In the genomic region with DNA sequence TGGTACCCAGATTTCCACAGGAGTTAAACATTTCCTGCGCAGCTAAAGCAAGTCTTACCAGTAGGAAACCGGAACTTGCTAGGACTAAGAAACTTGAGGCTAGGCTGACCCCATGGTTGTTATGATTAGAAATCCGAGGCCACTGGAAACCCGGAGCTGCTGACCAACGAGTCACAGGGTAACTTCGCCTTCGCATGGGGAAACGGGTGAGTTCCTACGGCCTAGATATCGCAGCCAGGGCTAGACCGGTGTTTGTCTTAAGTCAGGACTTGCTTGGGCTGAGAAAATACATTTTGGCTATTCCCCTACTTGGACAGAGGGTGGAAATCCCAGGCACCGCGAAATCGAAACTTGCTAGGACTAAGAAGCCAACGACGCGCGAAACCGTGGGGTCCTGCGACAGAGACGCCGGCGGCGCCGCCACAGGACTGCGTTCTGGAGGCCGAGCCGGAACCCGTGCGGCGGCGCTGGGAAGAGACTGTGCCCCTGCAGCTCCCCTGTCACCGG, we compare ENCODE assay signal across 8 cellular contexts. TPM values are rescaled to one million over a fixed set of nuclear protein-coding genes. Genes with fewer than 3 reads are reported as not detected.
DNase-seq lines count a peak whose midpoint lies in the region; ATAC-seq and TF ChIP-seq lines count a peak whose summit lies in the region.

No MANE protein-coding gene starts in this region.

- H3F3A ChIP-seq in neural cell (ENCODE audit: insufficient read depth, low read length, poor library complexity, severe bottlenecking), result peaks cover 7% of the 10 kb centered on the region

- no peaks in the 10 kb centered on the region for H3K79me2 ChIP-seq in neural cell (replicated peaks; ENCODE audit: insufficient read depth, low read length)

- H3K4me3 ChIP-seq in AG10803 (ENCODE audit: low read length), result peak overlapping the region; percentile 82
- H3K4me3 ChIP-seq in foreskin fibroblast (ENCODE audit: low read depth in 1 of 2, low read length in 2 of 2), result peak overlapping the region; percentile 73 to 86
- peak overlapping the region; percentile 62 for H3K4me3 ChIP-seq in neural cell (ENCODE audit: low read length)

- CTCF ChIA-PET in activated CD4-positive, alpha-beta memory T cell treated with anti-CD3 and anti-CD28 coated beads, Interleukin-2, amount 10 ng/mL, durations not matched to agents 7 days and 5 days (lab: Charles Lee), result interaction anchor here (0.6 to 4.4 kb wide), 20 partner anchors 13 to 561 kb away, joined by 3 to 100 read pairs (median 8); a partner anchor contains a TSS

- H3K4me1 Mint-ChIP-seq in activated CD4-positive, alpha-beta memory T cell treated with anti-CD3 and anti-CD28 coated beads, Interleukin-2, amount 10 ng/mL, durations not matched to agents 7 days and 5 days, result peaks cover 37% of the 10 kb centered on the region

- H3K27ac Mint-ChIP-seq in activated CD4-positive, alpha-beta memory T cell treated with anti-CD3 and anti-CD28 coated beads, Interleukin-2, amount 10 ng/mL, durations not matched to agents 7 days and 5 days, result peak overlapping the region; percentile 99

- ATAC-seq in GM18873 (IDR thresholded peaks at IDR 0.05; ENCODE audit: low FRiP score, unreplicated experiment) (peak; percentile 9), HG03108 (IDR thresholded peaks at IDR 0.05; ENCODE audit: unreplicated experiment) (peak; percentile 7)

- no peaks in the 10 kb centered on the region for H3K27me3 Mint-ChIP-seq in activated CD4-positive, alpha-beta memory T cell treated with anti-CD3 and anti-CD28 coated beads, Interleukin-2, amount 10 ng/mL, durations not matched to agents 7 days and 5 days

- H3K4me2 ChIP-seq in neural cell (ENCODE audit: low read length), result peak overlapping the region; percentile 59

- H3K36me3 Mint-ChIP-seq in activated CD4-positive, alpha-beta memory T cell treated with anti-CD3 and anti-CD28 coated beads, Interleukin-2, amount 10 ng/mL, durations not matched to agents 7 days and 5 days (ENCODE audit: low read depth), result peaks cover 43% of the 10 kb centered on the region

- peak overlapping the region; percentile 97 for H3K4me3 Mint-ChIP-seq in activated CD4-positive, alpha-beta memory T cell treated with anti-CD3 and anti-CD28 coated beads, Interleukin-2, amount 10 ng/mL, durations not matched to agents 7 days and 5 days

- no peak for TF ChIP-seq EP300 in neural cell (conservative IDR thresholded peaks at IDR 0.05; ENCODE audit: poor library complexity, severe bottlenecking)

- no peaks in the 10 kb centered on the region for H3K9me3 Mint-ChIP-seq in activated CD4-positive, alpha-beta memory T cell treated with anti-CD3 and anti-CD28 coated beads, Interleukin-2, amount 10 ng/mL, durations not matched to agents 7 days and 5 days

- TF ChIP-seq RAD21 in neural cell (conservative IDR thresholded peaks at IDR 0.05), result no peak

- H3K9me2 ChIP-seq in neural cell (ENCODE audit: insufficient read depth, low read length), result no peaks in the 10 kb centered on the region

- no peak overlapping the region for H2AFZ ChIP-seq in neural cell (ENCODE audit: low read depth, low read length)

- H4K20me1 ChIP-seq in neural cell (ENCODE audit: insufficient read depth), result peaks cover 6% of the 10 kb centered on the region

- H3K9ac ChIP-seq in neural cell (ENCODE audit: low read length), result no peak overlapping the region

- no peak for DNase-seq in AG10803 (ENCODE audit: low read depth)
- DNase-seq in NCI-H446 treated with DMSO at 0.1 percent for 48 hours (lab: John Stamatoyannopoulos, UW), result peak; percentile 58
- DNase-seq in activated CD4-positive, alpha-beta memory T cell treated with anti-CD3 and anti-CD28 coated beads, Interleukin-2, amount 10 ng/mL, durations not matched to agents 7 days and 5 days, result no peak
- DNase-seq in foreskin fibroblast, result peak; percentile 88 to 89
- no peak for DNase-seq in COLO829 (ENCODE audit: low spot score)

- H3K27ac ChIP-seq in neural cell (ENCODE audit: low read length), result no peak overlapping the region

- peaks cover 8% of the 10 kb centered on the region for H3K9me3 ChIP-seq in neural cell (ENCODE audit: low read length)

- peaks cover 95% of the 10 kb centered on the region for H3K27me3 ChIP-seq in neural cell (ENCODE audit: insufficient read depth, low read depth, low read length)

- TF ChIP-seq CTCF in AG10803 (conservative IDR thresholded peaks at IDR 0.05; ENCODE audit: low read length), result no peak; the same call in 1 of the 2 replicates
- TF ChIP-seq CTCF in foreskin fibroblast (IDR thresholded peaks at IDR 0.05; ENCODE audit: low read depth, low read length), result no peak
- no peak for TF ChIP-seq CTCF in neural cell (IDR thresholded peaks at IDR 0.05; ENCODE audit: poor library complexity, severe bottlenecking)

- POLR2A ChIA-PET in activated CD4-positive, alpha-beta memory T cell treated with anti-CD3 and anti-CD28 coated beads, Interleukin-2, amount 10 ng/mL, durations not matched to agents 7 days and 5 days (lab: Charles Lee), result interaction anchor here (0.7 to 10.2 kb wide), 30 partner anchors 12 to 1176 kb away, joined by 3 to 753 read pairs (median 8); a partner anchor contains a TSS

- no peaks in the 10 kb centered on the region for H3K36me3 ChIP-seq in neural cell (ENCODE audit: insufficient read depth, low read length)

TF ChIP-seq in neural cell, 6 proteins besides CTCF, POLR2A, EP300 and RAD21:
- TF ChIP-seq POLR2AphosphoS5 (IDR thresholded peaks at IDR 0.05), result peak; percentile 42
- TF ChIP-seq, protein P1, sequence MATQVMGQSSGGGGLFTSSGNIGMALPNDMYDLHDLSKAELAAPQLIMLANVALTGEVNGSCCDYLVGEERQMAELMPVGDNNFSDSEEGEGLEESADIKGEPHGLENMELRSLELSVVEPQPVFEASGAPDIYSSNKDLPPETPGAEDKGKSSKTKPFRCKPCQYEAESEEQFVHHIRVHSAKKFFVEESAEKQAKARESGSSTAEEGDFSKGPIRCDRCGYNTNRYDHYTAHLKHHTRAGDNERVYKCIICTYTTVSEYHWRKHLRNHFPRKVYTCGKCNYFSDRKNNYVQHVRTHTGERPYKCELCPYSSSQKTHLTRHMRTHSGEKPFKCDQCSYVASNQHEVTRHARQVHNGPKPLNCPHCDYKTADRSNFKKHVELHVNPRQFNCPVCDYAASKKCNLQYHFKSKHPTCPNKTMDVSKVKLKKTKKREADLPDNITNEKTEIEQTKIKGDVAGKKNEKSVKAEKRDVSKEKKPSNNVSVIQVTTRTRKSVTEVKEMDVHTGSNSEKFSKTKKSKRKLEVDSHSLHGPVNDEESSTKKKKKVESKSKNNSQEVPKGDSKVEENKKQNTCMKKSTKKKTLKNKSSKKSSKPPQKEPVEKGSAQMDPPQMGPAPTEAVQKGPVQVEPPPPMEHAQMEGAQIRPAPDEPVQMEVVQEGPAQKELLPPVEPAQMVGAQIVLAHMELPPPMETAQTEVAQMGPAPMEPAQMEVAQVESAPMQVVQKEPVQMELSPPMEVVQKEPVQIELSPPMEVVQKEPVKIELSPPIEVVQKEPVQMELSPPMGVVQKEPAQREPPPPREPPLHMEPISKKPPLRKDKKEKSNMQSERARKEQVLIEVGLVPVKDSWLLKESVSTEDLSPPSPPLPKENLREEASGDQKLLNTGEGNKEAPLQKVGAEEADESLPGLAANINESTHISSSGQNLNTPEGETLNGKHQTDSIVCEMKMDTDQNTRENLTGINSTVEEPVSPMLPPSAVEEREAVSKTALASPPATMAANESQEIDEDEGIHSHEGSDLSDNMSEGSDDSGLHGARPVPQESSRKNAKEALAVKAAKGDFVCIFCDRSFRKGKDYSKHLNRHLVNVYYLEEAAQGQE (IDR thresholded peaks at IDR 0.05; ENCODE audit: borderline replicate concordance), result no peak
TF ChIP-seq in neural cell: peak in this region for 1.

RNA-seq across cellular contexts. Expression of a gene that starts 1.6 kb away (rescaled TPM):
- 10 to 100 TPM; 25.1 to 28.3 TPM for total RNA-seq in activated CD4-positive, alpha-beta memory T cell treated with anti-CD3 and anti-CD28 coated beads, Interleukin-2, amount 10 ng/mL, durations not matched to agents 7 days and 5 days
- polyA plus RNA-seq in neural cell, result not detected in 2 replicates
- polyA minus RNA-seq in neural cell, result 0.49 and 0.58 TPM in 2 replicates

Comparison
In these comparisons a context has a peak if more than half of its experiments do, and no peak if none do; other contexts are left out.
1. DNase-seq: peak in NCI-H446 treated with DMSO at 0.1 percent for 48 hours (single experiment) and foreskin fibroblast (2 of 2); none in AG10803 (single experiment), activated CD4-positive, alpha-beta memory T cell treated with anti-CD3 and anti-CD28 coated beads, Interleukin-2, amount 10 ng/mL, durations not matched to agents 7 days and 5 days (single experiment) and COLO829 (single experiment).
2. Peak in every context shown above with its lines, with median percentiles within 50 percentile points of each other: H3K4me3 ChIP-seq.